ENCODE assay signal across 16 cellular contexts in genomic region chr3:49519916-49520385, GRCh38. TPM values are rescaled to one million over a fixed set of nuclear protein-coding genes. Genes with fewer than 3 reads are reported as not detected.
A peak's percentile ranks its signal among the peaks of the same experiment; 100 is the strongest.
DNase-seq lines count a peak whose midpoint lies in the region; ATAC-seq and TF ChIP-seq lines count a peak whose summit lies in the region.
"Had no signal": no experiment of that assay in that cellular context is flagged by ENCODE, and none has a peak within 500 bp of the region (broad histone marks: within the 10 kb centered on the region; RNA-seq: fewer than 3 reads in every experiment).

No MANE protein-coding gene starts in this region.

- WGBS in upper lobe of left lung, 2 donors: 67 to 82% methylated on average over 1 to 2 of the region's 2 CpGs

- peaks cover 7% of the 10 kb centered on the region for H3K4me1 Mint-ChIP-seq in activated CD8-positive, alpha-beta memory T cell treated with anti-CD3 and anti-CD28 coated beads, Interleukin-2, amount 10 ng/mL, durations not matched to agents 7 days and 5 days
- H3K4me1 Mint-ChIP-seq in WTC11: 0 out of 2 replicates have a peak, but pooled peaks cover 6% of the 10 kb centered on the region

- H3K4me3 ChIP-seq in mucosa of descending colon: no peak overlapping the region
- no peak overlapping the region for H3K4me3 ChIP-seq in upper lobe of left lung
- H3K4me3 ChIP-seq: Peyer's patch had no signal

- peak overlapping the region in 1 of 4 donors; percentile 23 for H3K27ac ChIP-seq in upper lobe of left lung
- H3K27ac ChIP-seq: Peyer's patch had no signal

- H3K9me3 ChIP-seq in mucosa of descending colon: no peaks in the 10 kb centered on the region
- no peaks in the 10 kb centered on the region for H3K9me3 ChIP-seq in upper lobe of left lung
- H3K9me3 ChIP-seq: Caco-2, Peyer's patch had no signal

- peaks cover 12% of the 10 kb centered on the region for H3K36me3 Mint-ChIP-seq in activated CD8-positive, alpha-beta memory T cell treated with anti-CD3 and anti-CD28 coated beads, Interleukin-2, amount 10 ng/mL, durations not matched to agents 7 days and 5 days
- peaks cover 39% of the 10 kb centered on the region for H3K36me3 Mint-ChIP-seq in WTC11

- H3K27me3 ChIP-seq in upper lobe of left lung: no peaks in the 10 kb centered on the region
- H3K27me3 ChIP-seq: Peyer's patch had no signal

- CTCF ChIA-PET in activated CD8-positive, alpha-beta memory T cell treated with anti-CD3 and anti-CD28 coated beads, Interleukin-2, amount 10 ng/mL, durations not matched to agents 7 days and 5 days (lab: Charles Lee): interaction anchor here (0.9 kb wide), 1 partner anchor 20 kb away, joined by 5 read pairs; no protein-coding TSS in a partner anchor
- CTCF ChIA-PET in WTC11 (lab: Charles Lee): no interaction called here

- ATAC-seq in activated CD8-positive, alpha-beta memory T cell treated with anti-CD3 and anti-CD28 coated beads, Interleukin-2, amount 10 ng/mL, durations not matched to agents 7 days and 5 days: peak; percentile 27
- ATAC-seq in WTC11: no peak
- ATAC-seq in mucosa of descending colon: peak; percentile 32
- ATAC-seq in upper lobe of left lung (ENCODE audit: low FRiP score in 2 of 2): peak; percentile 21 to 27
- no peak for ATAC-seq in GM19023 (IDR thresholded peaks at IDR 0.05; ENCODE audit: unreplicated experiment)
- ATAC-seq: stimulated activated naive CD8-positive, alpha-beta T cell treated with anti-CD3 and anti-CD28 coated beads, Interleukin-15, Interleukin-2, amounts not matched to agents 100 U/mL and 50 U/mL, for 24 hours had no signal

- no peak for TF ChIP-seq EP300 in upper lobe of left lung (IDR thresholded peaks at IDR 0.05)

- no peak for TF ChIP-seq CTCF in WTC11 (IDR thresholded peaks at IDR 0.05)
- TF ChIP-seq CTCF in mucosa of descending colon (IDR thresholded peaks at IDR 0.05): no peak
- TF ChIP-seq CTCF in upper lobe of left lung (IDR thresholded peaks at IDR 0.05): no peak

- no peak for TF ChIP-seq POLR2A in upper lobe of left lung (IDR thresholded peaks at IDR 0.05)

- H3K27me3 Mint-ChIP-seq in activated CD8-positive, alpha-beta memory T cell treated with anti-CD3 and anti-CD28 coated beads, Interleukin-2, amount 10 ng/mL, durations not matched to agents 7 days and 5 days: no peaks in the 10 kb centered on the region
- H3K27me3 Mint-ChIP-seq in WTC11 (ENCODE audit: low read depth): no peaks in the 10 kb centered on the region

- no peaks in the 10 kb centered on the region for H3K36me3 ChIP-seq in mucosa of descending colon (ENCODE audit: low read depth)
- H3K36me3 ChIP-seq in upper lobe of left lung: peaks cover 0 to 36% (median 5%) of the 10 kb centered on the region in 4 donors

- POLR2A ChIA-PET in WTC11 (lab: Charles Lee): no interaction called here

- intact Hi-C loops in mucosa of descending colon (cut with DNase I, micrococcal nuclease): no loop called here

- no peak overlapping the region for H3K27ac Mint-ChIP-seq in activated CD8-positive, alpha-beta memory T cell treated with anti-CD3 and anti-CD28 coated beads, Interleukin-2, amount 10 ng/mL, durations not matched to agents 7 days and 5 days
- peak overlapping the region; percentile 84 for H3K27ac Mint-ChIP-seq in WTC11

- H3K4me1 ChIP-seq in mucosa of descending colon (ENCODE audit: low read depth) (no peaks in the 10 kb centered on the region), upper lobe of left lung (peaks cover 6 to 27% (median 11%) of the 10 kb centered on the region in 4 donors)
- H3K4me1 ChIP-seq: Peyer's patch had no signal

- no peak overlapping the region for H3K4me3 Mint-ChIP-seq in activated CD8-positive, alpha-beta memory T cell treated with anti-CD3 and anti-CD28 coated beads, Interleukin-2, amount 10 ng/mL, durations not matched to agents 7 days and 5 days
- H3K4me3 Mint-ChIP-seq in WTC11: no peak overlapping the region

- H3K9me3 Mint-ChIP-seq in activated CD8-positive, alpha-beta memory T cell treated with anti-CD3 and anti-CD28 coated beads, Interleukin-2, amount 10 ng/mL, durations not matched to agents 7 days and 5 days (ENCODE audit: low read depth): no peaks in the 10 kb centered on the region
- no peaks in the 10 kb centered on the region for H3K9me3 Mint-ChIP-seq in WTC11

- DNase-seq in activated CD8-positive, alpha-beta memory T cell treated with anti-CD3 and anti-CD28 coated beads, Interleukin-2, amount 10 ng/mL, durations not matched to agents 7 days and 5 days: no peak
- no peak for DNase-seq in activated CD8-positive, alpha-beta memory T cell treated with anti-CD3 and anti-CD28 coated beads, Interleukin-2, amount 50 U/mL, for 4 hours
- no peak for DNase-seq in WTC11 (ENCODE audit: low spot score)
- no peak for DNase-seq in mucosa of descending colon
- DNase-seq in upper lobe of left lung: peak in 1 of 2 donors; percentile 37
- DNase-seq in kidney tubule cell (ENCODE audit: low spot score): no peak
- DNase-seq in occipital lobe (lab: John Stamatoyannopoulos, UW): no peak
- DNase-seq: Caco-2; GF-D8; KBM-7; NCI-H146; NCI-H524 treated with DMSO at 0.1 percent for 48 hours; Peyer's patch; stimulated activated naive CD8-positive, alpha-beta T cell treated with anti-CD3 and anti-CD28 coated beads, Interleukin-15, Interleukin-2, amounts not matched to agents 100 U/mL and 50 U/mL, for 24 hours; T-helper 2 cell had no signal

TF ChIP-seq in WTC11, 78 proteins besides CTCF, POLR2A, EP300 and RAD21:
- no peak for TF ChIP-seq SP1 (CRISPR knock-in tag; conservative IDR thresholded peaks at IDR 0.05)

RNA-seq across cellular contexts. Expression of gene BSN, which starts 34.3 kb away (rescaled TPM):
- total RNA-seq in activated CD8-positive, alpha-beta memory T cell treated with anti-CD3 and anti-CD28 coated beads, Interleukin-2, amount 10 ng/mL, durations not matched to agents 7 days and 5 days: under 1 TPM; 0.12 TPM
- total RNA-seq in WTC11 (2021) (1.7 to 2.8 TPM (median 2.4 TPM) in 3 replicates), mucosa of descending colon (1 to 10 TPM in 1 of 3 donors, under 1 TPM in 2; 0.17 to 1.2 (median 0.36) TPM), upper lobe of left lung (1 to 10 TPM in 2 of 6 donors, under 1 TPM in 4; 0.39 to 1.1 (median 0.72) TPM), occipital lobe (7.3 TPM)

RNA-seq across cellular contexts. Expression of gene DAG1, which starts 49.9 kb away (rescaled TPM):
- total RNA-seq in activated CD8-positive, alpha-beta memory T cell treated with anti-CD3 and anti-CD28 coated beads, Interleukin-2, amount 10 ng/mL, durations not matched to agents 7 days and 5 days: 10 to 100 TPM; 17.6 to 17.9 TPM
- total RNA-seq in WTC11 (2021): 113 to 119 TPM (median 115 TPM) in 3 replicates
- total RNA-seq in mucosa of descending colon: 10 to 100 TPM; 76.9 to 97.3 (median 88.8) TPM
- 100 to 1,000 TPM in 1 of 6 donors, 10 to 100 TPM in 5; 22.0 to 104 (median 73.5) TPM for total RNA-seq in upper lobe of left lung
- total RNA-seq in occipital lobe: 21.2 TPM

Comparison
In these comparisons a context has a peak if more than half of its experiments do, and no peak if none do; other contexts are left out.
1. ATAC-seq: peak in activated CD8-positive, alpha-beta memory T cell treated with anti-CD3 and anti-CD28 coated beads, Interleukin-2, amount 10 ng/mL, durations not matched to agents 7 days and 5 days (single experiment), mucosa of descending colon (single experiment) and upper lobe of left lung (2 of 2); none in WTC11 (single experiment) and GM19023 (single experiment).